Comparison of ENCODE assay signal across 15 cellular contexts in the genomic region with DNA sequence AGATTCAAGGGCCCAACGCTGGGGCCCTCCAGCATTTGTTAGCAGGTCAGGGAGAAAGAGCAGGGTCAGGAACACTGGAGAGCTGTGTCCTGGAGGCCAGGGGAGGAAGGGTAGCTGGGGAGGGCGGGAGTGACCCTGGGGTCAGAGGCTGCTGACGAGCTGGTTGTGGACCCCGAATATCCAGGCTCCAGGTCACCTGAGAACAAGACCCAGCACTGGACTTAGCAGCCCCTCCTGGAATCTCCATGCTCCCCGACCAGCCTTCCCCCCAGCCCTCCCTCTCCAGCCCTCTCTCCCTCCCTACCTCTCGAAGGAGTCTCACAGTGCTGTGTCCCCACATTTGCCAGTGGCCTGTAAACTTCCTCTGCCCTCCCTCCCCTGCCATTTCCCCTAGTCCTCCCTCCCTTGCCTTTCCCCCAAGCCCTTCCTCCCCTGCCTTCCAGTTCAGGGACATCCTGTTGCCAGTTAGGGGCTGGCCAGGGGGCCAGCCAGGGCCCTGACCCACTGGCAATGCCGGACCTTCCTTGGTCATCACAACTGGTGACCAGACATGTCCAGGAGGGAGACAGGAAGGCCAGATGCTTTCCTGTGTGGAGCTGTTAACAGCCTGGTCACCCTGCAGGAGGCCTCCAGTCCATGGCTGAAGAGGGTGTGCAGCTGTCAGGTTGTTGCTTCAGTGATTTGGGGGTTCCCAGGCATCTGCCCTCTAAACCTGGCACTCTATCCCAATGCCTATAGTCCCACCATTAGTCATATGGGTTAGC. TPM values are rescaled to one million over a fixed set of nuclear protein-coding genes. Genes with fewer than 3 reads are reported as not detected.
"Had no signal": no experiment of that assay in that cellular context is flagged by ENCODE, and none has a peak within 500 bp of the region (broad histone marks: within the 10 kb centered on the region; RNA-seq: fewer than 3 reads in every experiment).

No MANE protein-coding gene starts in this region.

- H3K27ac ChIP-seq: SJSA1, upper lobe of left lung, WERI-Rb-1 had no signal

- H3K9me3 ChIP-seq: SJSA1, upper lobe of left lung had no signal

- H3K4me1 ChIP-seq: SJSA1, upper lobe of left lung had no signal

- H3K36me3 ChIP-seq: SJSA1, upper lobe of left lung, WERI-Rb-1 had no signal

- H3K27me3 ChIP-seq: upper lobe of left lung had no signal

- ATAC-seq: activated naive CD8-positive, alpha-beta T cell treated with anti-CD3 and anti-CD28 coated beads, Interleukin-2, amount 50 U/mL, for 24 hours; stimulated activated naive CD8-positive, alpha-beta T cell treated with anti-CD3 and anti-CD28 coated beads, Interleukin-15, amount 100 ng/mL, for 72 hours had no signal

- DNase-seq: activated CD4-positive, alpha-beta T cell treated with anti-CD3 and anti-CD28 coated beads for 1 hour; activated naive CD4-positive, alpha-beta T cell treated with anti-CD3 and anti-CD28 coated beads for 36 hours; activated naive CD8-positive, alpha-beta T cell treated with anti-CD3 and anti-CD28 coated beads, Interleukin-2, amount 50 U/mL, for 24 hours; immature natural killer cell; midbrain; nucleus accumbens; retina; stimulated activated naive CD8-positive, alpha-beta T cell treated with anti-CD3 and anti-CD28 coated beads, Interleukin-15, amount 100 ng/mL, for 72 hours; SW 1271; T-helper 2 cell; WERI-Rb-1 had no signal

- H3K4me3 ChIP-seq: lung, SJSA1, upper lobe of left lung had no signal

RNA-seq across cellular contexts. Expression of a gene that starts 55.3 kb away (rescaled TPM):
- total RNA-seq: activated CD8-positive, alpha-beta memory T cell treated with anti-CD3 and anti-CD28 coated beads for 36 hours; activated naive CD4-positive, alpha-beta T cell treated with anti-CD3 and anti-CD28 coated beads for 36 hours had no signal
- polyA plus RNA-seq: immature natural killer cell had no signal
